In genomic region chr6:42569102-42570028, GRCh38 we compare ENCODE assay signal across 8 cellular contexts. TPM values are rescaled to one million over a fixed set of nuclear protein-coding genes. Genes with fewer than 3 reads are reported as not detected.
A peak's percentile ranks its signal among the peaks of the same experiment; 100 is the strongest.
DNase-seq lines count a peak whose midpoint lies in the region; ATAC-seq and TF ChIP-seq lines count a peak whose summit lies in the region.

No MANE protein-coding gene starts in this region.

- peaks cover 99% of the 10 kb centered on the region for H3K79me2 ChIP-seq in smooth muscle cell (ENCODE audit: low read depth)

- no peaks in the 10 kb centered on the region for H3K27me3 ChIP-seq in smooth muscle cell (ENCODE audit: low read depth)

- POLR2A ChIA-PET in RWPE1 (lab: Yijun Ruan, JAX; ENCODE audit: low non-redundant PET), result no interaction called here

- CTCF ChIA-PET in RWPE1 (lab: Yijun Ruan, JAX), result interaction anchor here (0.6 to 1.1 kb wide), 3 partner anchors 21 to 38 kb away, joined by 3 read pairs; no protein-coding TSS in a partner anchor

- no peak overlapping the region for H2AFZ ChIP-seq in smooth muscle cell (ENCODE audit: low read depth)

- H3K4me1 ChIP-seq in smooth muscle cell (ENCODE audit: low read depth), result peaks cover 6% of the 10 kb centered on the region

- H3K4me2 ChIP-seq in smooth muscle cell, result no peak overlapping the region

- no peak overlapping the region for H3K4me3 ChIP-seq in epithelial cell of esophagus (ENCODE audit: low read length)
- H3K4me3 ChIP-seq in smooth muscle cell, result no peak overlapping the region

- no peaks in the 10 kb centered on the region for H3K9me3 ChIP-seq in smooth muscle cell (replicated peaks; ENCODE audit: low read depth)

- peaks cover 84% of the 10 kb centered on the region for H4K20me1 ChIP-seq in smooth muscle cell (ENCODE audit: low read depth)

- DNase-seq in activated CD4-positive, CD25-positive, alpha-beta regulatory T cell treated with anti-CD3 and anti-CD28 coated beads, Interleukin-2, amount 50 U/mL, for 72 hours, result no peak
- DNase-seq in RWPE1 (ENCODE audit: low spot score), result peak; percentile 35
- DNase-seq in epithelial cell of esophagus (ENCODE audit: low read depth), result peak; percentile 87
- no peak for DNase-seq in smooth muscle cell (lab: John Stamatoyannopoulos, UW; ENCODE audit: unreplicated experiment)
- no peak for DNase-seq in medulla oblongata (ENCODE audit: extremely low spot score)

- peak; percentile 65 to 75 for ATAC-seq in activated CD4-positive, CD25-positive, alpha-beta regulatory T cell treated with anti-CD3 and anti-CD28 coated beads, Interleukin-2, amount 50 U/mL, for 24 hours
- ATAC-seq in GM21825 (IDR thresholded peaks at IDR 0.05; ENCODE audit: unreplicated experiment), result no peak
- ATAC-seq in GM18861 (IDR thresholded peaks at IDR 0.05; ENCODE audit: unreplicated experiment), result no peak

- no peak overlapping the region for H3K9ac ChIP-seq in smooth muscle cell (ENCODE audit: low read depth)

- TF ChIP-seq CTCF in RWPE1 (conservative IDR thresholded peaks at IDR 0.05; ENCODE audit: low read depth), result no peak
- TF ChIP-seq CTCF in epithelial cell of esophagus (IDR thresholded peaks at IDR 0.05; ENCODE audit: insufficient read depth, low read depth, low read length, missing control alignments), result no peak
- no peak for TF ChIP-seq CTCF in smooth muscle cell (IDR thresholded peaks at IDR 0.05; ENCODE audit: borderline replicate concordance, insufficient read depth, poor library complexity, severe bottlenecking)

- H3F3A ChIP-seq in smooth muscle cell (ENCODE audit: low read depth), result peaks cover 5% of the 10 kb centered on the region

- no peaks in the 10 kb centered on the region for H3K36me3 ChIP-seq in smooth muscle cell (ENCODE audit: low read depth)

- H3K27ac ChIP-seq in RWPE1 (no peak overlapping the region), smooth muscle cell (ENCODE audit: low read depth) (peak overlapping the region; percentile 63)

RNA-seq across cellular contexts. Expression of gene UBR2, which starts 5.5 kb away (rescaled TPM):
- 22.6 and 29.7 TPM in 2 replicates for total RNA-seq in smooth muscle cell
- polyA plus RNA-seq in smooth muscle cell, result 7.4 and 8.1 TPM in 2 replicates

Comparison
In these comparisons a context has a peak if more than half of its experiments do, and no peak if none do; other contexts are left out.
1. ATAC-seq: peak in activated CD4-positive, CD25-positive, alpha-beta regulatory T cell treated with anti-CD3 and anti-CD28 coated beads, Interleukin-2, amount 50 U/mL, for 24 hours (2 of 2); none in GM21825 (single experiment) and GM18861 (single experiment).
2. DNase-seq: peak in RWPE1 (single experiment) and epithelial cell of esophagus (single experiment); none in activated CD4-positive, CD25-positive, alpha-beta regulatory T cell treated with anti-CD3 and anti-CD28 coated beads, Interleukin-2, amount 50 U/mL, for 72 hours (single experiment), smooth muscle cell (single experiment) and medulla oblongata (single experiment).